24 cellular contexts compared by ENCODE assay signal in genomic region chrX:66756717-66757116, GRCh38.
DNase-seq lines count a peak whose midpoint lies in the region; ATAC-seq, FAIRE-seq and TF ChIP-seq lines count a peak whose summit lies in the region.
"Had no signal": no experiment of that assay in that cellular context is flagged by ENCODE, and none has a peak within 500 bp of the region (broad histone marks: within the 10 kb centered on the region; RNA-seq: fewer than 3 reads in every experiment).

No MANE protein-coding gene starts in this region.

- H3K27ac ChIP-seq in GM23338 (ENCODE audit: low read depth), result no peak overlapping the region
- H3K27ac ChIP-seq: ascending aorta, SJCRH30 had no signal

- H3K4me3 ChIP-seq in GM23338, result no peak overlapping the region
- H3K4me3 ChIP-seq: ascending aorta, SJCRH30, smooth muscle cell had no signal

- H3K27me3 Mint-ChIP-seq in GM23338 (ENCODE audit: insufficient read depth, low read depth, poor library complexity), result peaks cover 2% of the 10 kb centered on the region
- H3K27me3 Mint-ChIP-seq: central memory CD8-positive, alpha-beta T cell; stimulated activated naive B cell treated with anti-CD40 and anti-IgM and Interleukin-4, amounts not matched to agents 10 μg/mL and 1 μg/mL and 100 μg/mL, for 72 hours had no signal

- no peaks in the 10 kb centered on the region for H3K4me1 Mint-ChIP-seq in GM23338
- H3K4me1 Mint-ChIP-seq: central memory CD8-positive, alpha-beta T cell; stimulated activated naive B cell treated with anti-CD40 and anti-IgM and Interleukin-4, amounts not matched to agents 10 μg/mL and 1 μg/mL and 100 μg/mL, for 72 hours had no signal

- no peaks in the 10 kb centered on the region for H3K9me2 ChIP-seq in GM23338 (ENCODE audit: insufficient read depth)

- no peak for FAIRE-seq in urothelium cell line (lab: Jason Lieb, UNC)
- FAIRE-seq: endothelial cell of umbilical vein, RCC 7860 had no signal

- no peaks in the 10 kb centered on the region for H3K27me3 ChIP-seq in GM23338 (ENCODE audit: insufficient read depth)
- H3K27me3 ChIP-seq: ascending aorta, SJCRH30 had no signal

- peak; percentile 71 for ATAC-seq in GM18868 (IDR thresholded peaks at IDR 0.05; ENCODE audit: unreplicated experiment)
- ATAC-seq in HG02610 (IDR thresholded peaks at IDR 0.05; ENCODE audit: unreplicated experiment), result peak; percentile 69
- peak; percentile 89 for ATAC-seq in HG03378 (IDR thresholded peaks at IDR 0.05; ENCODE audit: unreplicated experiment)
- peak; percentile 95 for ATAC-seq in left colon
- no peak for ATAC-seq in GM23338
- no peak for ATAC-seq in HG03342 (IDR thresholded peaks at IDR 0.05; ENCODE audit: unreplicated experiment)
- no peak for ATAC-seq in GM19324 (IDR thresholded peaks at IDR 0.05; ENCODE audit: low FRiP score, unreplicated experiment)
- ATAC-seq: activated naive CD4-positive, alpha-beta T cell treated with anti-CD3 and anti-CD28 coated beads, Interleukin-2, amount 50 U/mL, for 72 hours; stimulated activated naive B cell treated with anti-CD40 and anti-IgM and Interleukin-4, amounts not matched to agents 10 μg/mL and 1 μg/mL and 100 μg/mL, for 72 hours had no signal

- H3K79me2 ChIP-seq in GM23338 (replicated peaks; ENCODE audit: insufficient read depth), result no peaks in the 10 kb centered on the region

- no peak overlapping the region for H3K27ac Mint-ChIP-seq in GM23338
- H3K27ac Mint-ChIP-seq: activated naive CD4-positive, alpha-beta T cell treated with anti-CD3 and anti-CD28 coated beads, Interleukin-2, amount 50 U/mL, for 72 hours; activated T-helper 1 cell treated with anti-CD3 and anti-CD28 coated beads, Interleukin-12 subunit alpha, Interleukin-12 subunit beta, Interleukin-2, Interleukin-4 antibody, amounts not matched to agents 30 ng/mL and 10 ng/mL and 1 ng/mL, durations not matched to agents 14 hours and 24 hours and 36 hours; stimulated activated naive B cell treated with anti-CD40 and anti-IgM and Interleukin-4, amounts not matched to agents 10 μg/mL and 1 μg/mL and 100 μg/mL, for 72 hours had no signal

- H3K4me1 ChIP-seq in GM23338 (ENCODE audit: insufficient read depth), result no peaks in the 10 kb centered on the region
- H3K4me1 ChIP-seq: ascending aorta, SJCRH30 had no signal

- no peaks in the 10 kb centered on the region for H3K9me3 Mint-ChIP-seq in GM23338
- H3K9me3 Mint-ChIP-seq: activated naive CD4-positive, alpha-beta T cell treated with anti-CD3 and anti-CD28 coated beads, Interleukin-2, amount 50 U/mL, for 72 hours; activated T-helper 1 cell treated with anti-CD3 and anti-CD28 coated beads, Interleukin-12 subunit alpha, Interleukin-12 subunit beta, Interleukin-2, Interleukin-4 antibody, amounts not matched to agents 30 ng/mL and 10 ng/mL and 1 ng/mL, durations not matched to agents 14 hours and 24 hours and 36 hours; central memory CD8-positive, alpha-beta T cell; stimulated activated naive B cell treated with anti-CD40 and anti-IgM and Interleukin-4, amounts not matched to agents 10 μg/mL and 1 μg/mL and 100 μg/mL, for 72 hours had no signal

- H4K20me1 ChIP-seq in GM23338 (replicated peaks; ENCODE audit: insufficient read depth), result no peaks in the 10 kb centered on the region

- H3F3A ChIP-seq in GM23338 (replicated peaks; ENCODE audit: low read depth), result no peaks in the 10 kb centered on the region

- no peak for DNase-seq in left colon
- DNase-seq in urothelium cell line (ENCODE audit: low spot score), result no peak
- DNase-seq in GM23338 (ENCODE audit: low spot score), result no peak
- DNase-seq: activated CD4-positive, alpha-beta T cell treated with anti-CD3 and anti-CD28 coated beads for 48 hours; C1 segment of cervical spinal cord; Calu3; kidney glomerular epithelial cell; NCI-H1417 treated with DMSO at 0.1 percent for 48 hours; NCI-H524 treated with DMSO at 0.1 percent for 48 hours; nucleus accumbens; SJCRH30; stimulated activated naive B cell treated with anti-CD40 and anti-IgM and Interleukin-4, amounts not matched to agents 10 μg/mL and 1 μg/mL and 100 μg/mL, for 72 hours had no signal

- H3K36me3 ChIP-seq in GM23338 (ENCODE audit: insufficient read depth), result no peaks in the 10 kb centered on the region
- H3K36me3 ChIP-seq: ascending aorta, SJCRH30 had no signal

- no peaks in the 10 kb centered on the region for H3K36me3 Mint-ChIP-seq in GM23338 (ENCODE audit: low read depth)
- H3K36me3 Mint-ChIP-seq: activated naive CD4-positive, alpha-beta T cell treated with anti-CD3 and anti-CD28 coated beads, Interleukin-2, amount 50 U/mL, for 72 hours; stimulated activated naive B cell treated with anti-CD40 and anti-IgM and Interleukin-4, amounts not matched to agents 10 μg/mL and 1 μg/mL and 100 μg/mL, for 72 hours had no signal

- intact Hi-C loops in left colon (cut with DNase I, micrococcal nuclease), result no loop called here

- no peak overlapping the region for H3K4me2 ChIP-seq in GM23338
- H3K4me2 ChIP-seq: smooth muscle cell had no signal

- H2AFZ ChIP-seq in GM23338, result no peak overlapping the region

- no peak overlapping the region for H3K4me3 Mint-ChIP-seq in GM23338
- H3K4me3 Mint-ChIP-seq: activated T-helper 1 cell treated with anti-CD3 and anti-CD28 coated beads, Interleukin-12 subunit alpha, Interleukin-12 subunit beta, Interleukin-2, Interleukin-4 antibody, amounts not matched to agents 30 ng/mL and 10 ng/mL and 1 ng/mL, durations not matched to agents 14 hours and 24 hours and 36 hours; central memory CD8-positive, alpha-beta T cell; stimulated activated naive B cell treated with anti-CD40 and anti-IgM and Interleukin-4, amounts not matched to agents 10 μg/mL and 1 μg/mL and 100 μg/mL, for 72 hours had no signal

- no peak for TF ChIP-seq CTCF in GM23338 (conservative IDR thresholded peaks at IDR 0.05; ENCODE audit: low read depth in 2 of 2)

TF ChIP-seq in GM23338, 12 proteins besides CTCF, POLR2A, EP300 and RAD21:
- no peak for TF ChIP-seq ZNF114 (CRISPR knock-in tag; IDR thresholded peaks at IDR 0.05)
- TF ChIP-seq EZH2 (IDR thresholded peaks at IDR 0.05; ENCODE audit: low read depth, unreplicated experiment), result no peak
- no peak for TF ChIP-seq STAT1 (IDR thresholded peaks at IDR 0.05; ENCODE audit: unreplicated experiment)
- no peak for TF ChIP-seq EZH2phosphoT487 (IDR thresholded peaks at IDR 0.05; ENCODE audit: unreplicated experiment)
- TF ChIP-seq, protein P1, sequence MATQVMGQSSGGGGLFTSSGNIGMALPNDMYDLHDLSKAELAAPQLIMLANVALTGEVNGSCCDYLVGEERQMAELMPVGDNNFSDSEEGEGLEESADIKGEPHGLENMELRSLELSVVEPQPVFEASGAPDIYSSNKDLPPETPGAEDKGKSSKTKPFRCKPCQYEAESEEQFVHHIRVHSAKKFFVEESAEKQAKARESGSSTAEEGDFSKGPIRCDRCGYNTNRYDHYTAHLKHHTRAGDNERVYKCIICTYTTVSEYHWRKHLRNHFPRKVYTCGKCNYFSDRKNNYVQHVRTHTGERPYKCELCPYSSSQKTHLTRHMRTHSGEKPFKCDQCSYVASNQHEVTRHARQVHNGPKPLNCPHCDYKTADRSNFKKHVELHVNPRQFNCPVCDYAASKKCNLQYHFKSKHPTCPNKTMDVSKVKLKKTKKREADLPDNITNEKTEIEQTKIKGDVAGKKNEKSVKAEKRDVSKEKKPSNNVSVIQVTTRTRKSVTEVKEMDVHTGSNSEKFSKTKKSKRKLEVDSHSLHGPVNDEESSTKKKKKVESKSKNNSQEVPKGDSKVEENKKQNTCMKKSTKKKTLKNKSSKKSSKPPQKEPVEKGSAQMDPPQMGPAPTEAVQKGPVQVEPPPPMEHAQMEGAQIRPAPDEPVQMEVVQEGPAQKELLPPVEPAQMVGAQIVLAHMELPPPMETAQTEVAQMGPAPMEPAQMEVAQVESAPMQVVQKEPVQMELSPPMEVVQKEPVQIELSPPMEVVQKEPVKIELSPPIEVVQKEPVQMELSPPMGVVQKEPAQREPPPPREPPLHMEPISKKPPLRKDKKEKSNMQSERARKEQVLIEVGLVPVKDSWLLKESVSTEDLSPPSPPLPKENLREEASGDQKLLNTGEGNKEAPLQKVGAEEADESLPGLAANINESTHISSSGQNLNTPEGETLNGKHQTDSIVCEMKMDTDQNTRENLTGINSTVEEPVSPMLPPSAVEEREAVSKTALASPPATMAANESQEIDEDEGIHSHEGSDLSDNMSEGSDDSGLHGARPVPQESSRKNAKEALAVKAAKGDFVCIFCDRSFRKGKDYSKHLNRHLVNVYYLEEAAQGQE (IDR thresholded peaks at IDR 0.05; ENCODE audit: unreplicated experiment), result no peak
- TF ChIP-seq ETS1 (IDR thresholded peaks at IDR 0.05), result no peak
- no peak for TF ChIP-seq JUNB (IDR thresholded peaks at IDR 0.05; ENCODE audit: unreplicated experiment)
- no peak for TF ChIP-seq POLR2AphosphoS5 (IDR thresholded peaks at IDR 0.05; ENCODE audit: low read depth)
- no peak for TF ChIP-seq NANOG (IDR thresholded peaks at IDR 0.05; ENCODE audit: borderline replicate concordance)

Comparison
In these comparisons a context has a peak if more than half of its experiments do, and no peak if none do; other contexts are left out.
1. ATAC-seq: peak in GM18868 (single experiment), HG02610 (single experiment), HG03378 (single experiment) and left colon (single experiment); none in GM23338 (single experiment), HG03342 (single experiment) and GM19324 (single experiment).